8 cellular contexts compared by ENCODE assay signal in genomic region chr17:79009397-79010303, GRCh38. TPM values are rescaled to one million over a fixed set of nuclear protein-coding genes. Genes with fewer than 3 reads are reported as not detected.
A peak's percentile ranks its signal among the peaks of the same experiment; 100 is the strongest.
DNase-seq lines count a peak whose midpoint lies in the region; ATAC-seq lines count a peak whose summit lies in the region.

TSS of gene CANT1 (minus strand) at chr17:79009764. CDS start at chr17:78997622, 12,142 bp downstream.

- peak within 1 kb of the TSS; percentile 94 for H3K9ac ChIP-seq in NT2/D1 (ENCODE audit: insufficient read length, low read depth)

- H3K36me3 Mint-ChIP-seq in CD4-positive, CD25-positive, alpha-beta regulatory T cell: peaks cover 8% of the 10 kb centered on the region

- peaks cover 49% of the 10 kb centered on the region for H3K4me1 ChIP-seq in CD4-positive, CD25-positive, alpha-beta regulatory T cell (ENCODE audit: control insufficient read depth, insufficient read depth, low read length, poor library complexity, severe bottlenecking)
- H3K4me1 ChIP-seq in NT2/D1 (ENCODE audit: insufficient read depth, insufficient read length) (peaks cover 9% of the 10 kb centered on the region), mononuclear cell (ENCODE audit: insufficient read depth, low read length) (peaks cover 47% of the 10 kb centered on the region)

- peak; percentile 75 to 90 (median 86) for DNase-seq in CD4-positive, CD25-positive, alpha-beta regulatory T cell
- DNase-seq in NT2/D1 (ENCODE audit: low read depth, low spot score): peak; percentile 66
- DNase-seq in activated CD8-positive, alpha-beta memory T cell treated with anti-CD3 and anti-CD28 coated beads, Interleukin-2, amount 50 U/mL, for 4 hours: peak; percentile 81
- peak; percentile 94 for DNase-seq in epidermal melanocyte (ENCODE audit: insufficient read length, low spot score)
- DNase-seq in stimulated activated CD8-positive, alpha-beta memory T cell treated with anti-CD3 and anti-CD28 coated beads, Interleukin-4, amount 100 ng/mL, for 1 hour (ENCODE audit: low read depth in 2 of 2, low spot score in 1 of 2): peak; percentile 51 to 66

- H3K9me3 ChIP-seq in CD4-positive, CD25-positive, alpha-beta regulatory T cell (ENCODE audit: control insufficient read depth in 2 of 2, low read length in 2 of 2): no peaks in the 10 kb centered on the region
- H3K9me3 ChIP-seq in NT2/D1 (ENCODE audit: insufficient read depth, low read length) (peaks cover 25% of the 10 kb centered on the region), mononuclear cell (ENCODE audit: low read depth, low read length) (no peaks in the 10 kb centered on the region)

- H3K27ac Mint-ChIP-seq in CD4-positive, CD25-positive, alpha-beta regulatory T cell: peak within 1 kb of the TSS; percentile 96 to 99 (median 97)

- peaks cover 8 to 55% (median 41%) of the 10 kb centered on the region in 4 donors for H3K4me1 Mint-ChIP-seq in CD4-positive, CD25-positive, alpha-beta regulatory T cell

- peak; percentile 93 to 94 for ATAC-seq in CD4-positive, CD25-positive, alpha-beta regulatory T cell (ENCODE audit: low read depth in 2 of 2)
- ATAC-seq in GM19324 (IDR thresholded peaks at IDR 0.05; ENCODE audit: low FRiP score, unreplicated experiment): peak; percentile 95
- peak; percentile 66 for ATAC-seq in HG03469 (IDR thresholded peaks at IDR 0.05; ENCODE audit: unreplicated experiment)

- peaks cover 0 to 10% (median 2%) of the 10 kb centered on the region in 7 donors for H3K9me3 Mint-ChIP-seq in CD4-positive, CD25-positive, alpha-beta regulatory T cell

- H3K27me3 ChIP-seq in CD4-positive, CD25-positive, alpha-beta regulatory T cell (ENCODE audit: control insufficient read depth, insufficient read depth, low read length): peaks cover 7% of the 10 kb centered on the region
- peaks cover 12% of the 10 kb centered on the region for H3K27me3 ChIP-seq in NT2/D1 (ENCODE audit: insufficient read depth, insufficient read length)
- peaks cover 1% of the 10 kb centered on the region for H3K27me3 ChIP-seq in mononuclear cell (ENCODE audit: insufficient read depth, low read length)

- peak within 1 kb of the TSS; percentile 71 for H3K27ac ChIP-seq in CD4-positive, CD25-positive, alpha-beta regulatory T cell (ENCODE audit: insufficient read depth, low read length, poor library complexity, severe bottlenecking)

- no peaks in the 10 kb centered on the region for H3K36me3 ChIP-seq in CD4-positive, CD25-positive, alpha-beta regulatory T cell (ENCODE audit: control insufficient read depth, insufficient read depth, low read length)
- peaks cover 26% of the 10 kb centered on the region for H3K36me3 ChIP-seq in NT2/D1 (ENCODE audit: insufficient read depth, insufficient read length, low read length)

- H3K4me3 Mint-ChIP-seq in CD4-positive, CD25-positive, alpha-beta regulatory T cell: peak within 1 kb of the TSS; percentile 93 to 96 (median 94)

- H3K4me3 ChIP-seq in CD4-positive, CD25-positive, alpha-beta regulatory T cell (ENCODE audit: low read depth, low read length): peak within 1 kb of the TSS; percentile 86
- peak within 1 kb of the TSS; percentile 98 for H3K4me3 ChIP-seq in NT2/D1 (ENCODE audit: insufficient read length, low read depth)
- H3K4me3 ChIP-seq in mononuclear cell (ENCODE audit: low read length): peak within 1 kb of the TSS; percentile 88

- H3K27me3 Mint-ChIP-seq in CD4-positive, CD25-positive, alpha-beta regulatory T cell: peaks cover 29% of the 10 kb centered on the region

RNA-seq across cellular contexts. Expression of gene CANT1, which starts in this region (rescaled TPM):
- 49.6 TPM for total RNA-seq in CD4-positive, CD25-positive, alpha-beta regulatory T cell
- polyA plus RNA-seq in CD4-positive, CD25-positive, alpha-beta regulatory T cell: 10 to 100 TPM in 1 of 4 donors, 1 to 10 TPM in 3; 8.5 to 11.7 (median 9.6) TPM
- total RNA-seq in mononuclear cell: 28.1 TPM

Comparison
In these comparisons a context has a peak if more than half of its experiments do, and no peak if none do; other contexts are left out.
1. Peak in every context shown above with its lines: DNase-seq, ATAC-seq, H3K4me3 ChIP-seq and H3K27ac ChIP-seq.